In genomic region chr7:101891936-101892640, GRCh38 we compare ENCODE assay signal across 16 cellular contexts.
DNase-seq lines count a peak whose midpoint lies in the region; ATAC-seq and TF ChIP-seq lines count a peak whose summit lies in the region.
"Had no signal": no experiment of that assay in that cellular context is flagged by ENCODE, and none has a peak within 500 bp of the region (broad histone marks: within the 10 kb centered on the region; RNA-seq: fewer than 3 reads in every experiment).

No MANE protein-coding gene starts in this region.

- DNase-seq in heart right ventricle (no peak), Right ventricle myocardium inferior (ENCODE audit: missing footprints) (no peak), SKM-1 treated with dmso at 0.1 percent for 144 hours (lab: John Stamatoyannopoulos, UW; ENCODE audit: unreplicated experiment) (peak; percentile 31), right cardiac atrium (no peak), thoracic aorta (ENCODE audit: low spot score) (no peak), natural killer cell (no peak)
- DNase-seq: activated CD8-positive, alpha-beta memory T cell treated with anti-CD3 and anti-CD28 coated beads for 24 hours; endodermal cell; heart left ventricle; mammary epithelial cell; NCI-H1417 treated with DMSO at 0.1 percent for 48 hours; NCI-H446 had no signal

- intact Hi-C loops in heart right ventricle (cut with DNase I) = no loop called here
- intact Hi-C loops in Right ventricle myocardium inferior (cut with DNase I) = no loop called here
- intact Hi-C loops in right cardiac atrium (cut with DNase I) = loop anchor here in 1 of 4 donors (10.0 kb wide), 1 partner anchor 243 kb away; no protein-coding TSS in a partner anchor
- intact Hi-C loops in natural killer cell (cut with micrococcal nuclease) = no loop called here

- 76 to 79% methylated on average over 11 of the region's 11 CpGs for WGBS in heart right ventricle, 2 donors
- WGBS in right cardiac atrium = 58% methylated on average over 11 of the region's 11 CpGs

- H3K4me3 Mint-ChIP-seq in natural killer cell = no peak overlapping the region
- H3K4me3 Mint-ChIP-seq: endodermal cell had no signal

- H3K4me1 Mint-ChIP-seq in natural killer cell = peaks cover 17 to 41% of the 10 kb centered on the region in 2 donors

- TF ChIP-seq CTCF in heart right ventricle (IDR thresholded peaks at IDR 0.05) (no peak), thoracic aorta (IDR thresholded peaks at IDR 0.05) (no peak), natural killer cell (IDR thresholded peaks at IDR 0.05) (no peak)

- H3K36me3 ChIP-seq in heart right ventricle (no peaks in the 10 kb centered on the region), thoracic aorta (no peaks in the 10 kb centered on the region)
- H3K36me3 ChIP-seq: heart left ventricle, tibial nerve had no signal

- H3K9me3 ChIP-seq in heart right ventricle (no peaks in the 10 kb centered on the region), right cardiac atrium (ENCODE audit: control insufficient read depth, low read length) (no peaks in the 10 kb centered on the region), thoracic aorta (no peaks in the 10 kb centered on the region)
- H3K9me3 ChIP-seq: heart left ventricle, tibial nerve had no signal

- no peaks in the 10 kb centered on the region for H3K36me3 Mint-ChIP-seq in natural killer cell

- no peaks in the 10 kb centered on the region for H3K9me3 Mint-ChIP-seq in natural killer cell
- H3K9me3 Mint-ChIP-seq: endodermal cell had no signal

- H3K27me3 ChIP-seq in heart right ventricle (no peaks in the 10 kb centered on the region), right cardiac atrium (ENCODE audit: control insufficient read depth, insufficient read depth) (no peaks in the 10 kb centered on the region), thoracic aorta (replicated peaks; ENCODE audit: insufficient read depth) (no peaks in the 10 kb centered on the region)
- H3K27me3 ChIP-seq: heart left ventricle, tibial nerve had no signal

- H3K4me1 ChIP-seq in heart right ventricle = peaks cover 9 to 43% (median 35%) of the 10 kb centered on the region in 9 donors
- peaks cover 12% of the 10 kb centered on the region for H3K4me1 ChIP-seq in right cardiac atrium (ENCODE audit: control insufficient read depth, insufficient read depth, low read length)
- H3K4me1 ChIP-seq in thoracic aorta (ENCODE audit: control insufficient read depth in 1 of 2, low read depth in 2 of 2) = peaks cover 9 to 47% of the 10 kb centered on the region in 2 donors

- H3K4me3 ChIP-seq in heart right ventricle (no peak overlapping the region), right cardiac atrium (ENCODE audit: low read length) (no peak overlapping the region), thoracic aorta (peak overlapping the region; percentile 26)
- H3K4me3 ChIP-seq: heart left ventricle, tibial nerve had no signal

- peak overlapping the region in 6 of 10 donors; percentile 8 to 46 (median 24) for H3K27ac ChIP-seq in heart right ventricle
- H3K27ac ChIP-seq in right cardiac atrium (ENCODE audit: low read length) = no peak overlapping the region
- peak overlapping the region in 1 of 2 donors; percentile 49 for H3K27ac ChIP-seq in thoracic aorta
- H3K27ac ChIP-seq: RWPE1, tibial nerve had no signal

- no peak overlapping the region for H3K27ac Mint-ChIP-seq in natural killer cell
- H3K27ac Mint-ChIP-seq: endodermal cell had no signal

- no peaks in the 10 kb centered on the region for H3K27me3 Mint-ChIP-seq in natural killer cell (ENCODE audit: low read depth in 2 of 2)

- ATAC-seq in heart right ventricle (peak in 1 of 8 donors; percentile 25), Right ventricle myocardium inferior (no peak), right cardiac atrium (peak; percentile 19 to 34), thoracic aorta (ENCODE audit: insufficient number of reproducible peaks, low FRiP score, low read depth) (no peak), HG03354 (IDR thresholded peaks at IDR 0.05; ENCODE audit: poor library complexity, severe bottlenecking, unreplicated experiment) (no peak), GM18867 (IDR thresholded peaks at IDR 0.05; ENCODE audit: unreplicated experiment) (no peak), natural killer cell (no peak)

Comparison
In these comparisons a context has a peak if more than half of its experiments do, and no peak if none do; other contexts are left out.
1. ATAC-seq: peak in right cardiac atrium (2 of 2); none in Right ventricle myocardium inferior (single experiment), thoracic aorta (single experiment), HG03354 (single experiment), GM18867 (single experiment) and natural killer cell (0 of 3).